23 cellular contexts compared by ENCODE assay signal in the genomic region with DNA sequence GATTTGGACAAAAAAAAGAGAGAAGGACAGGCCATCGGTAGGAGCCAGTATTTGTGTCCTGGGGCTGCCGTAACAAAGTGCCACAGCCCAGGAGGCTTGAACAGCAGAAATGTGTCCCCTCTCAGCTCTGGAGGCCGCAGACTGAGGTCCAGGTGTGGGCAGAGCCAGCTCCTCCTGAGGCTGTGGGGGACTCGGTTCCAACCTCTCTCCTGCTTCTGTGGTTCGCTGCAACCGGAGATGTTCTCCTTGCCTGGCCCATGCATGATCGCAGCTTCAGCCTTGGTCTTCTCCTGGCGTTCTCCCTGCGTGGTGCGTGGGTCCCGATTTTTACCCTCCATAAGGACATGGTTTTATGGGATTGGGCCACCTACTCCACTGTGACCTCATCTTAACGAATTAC.
"Had no signal": no experiment of that assay in that cellular context is flagged by ENCODE, and none has a peak within 500 bp of the region (broad histone marks: within the 10 kb centered on the region; RNA-seq: fewer than 3 reads in every experiment).

No MANE protein-coding gene starts in this region.

- H3K4me3 ChIP-seq: coronary artery, dorsolateral prefrontal cortex, esophagus muscularis mucosa, gastroesophageal sphincter, heart left ventricle, hepatocyte, left lung, lower lobe of right lung, mucosa of descending colon had no signal

- H3K36me3 ChIP-seq: esophagus muscularis mucosa, gastroesophageal sphincter, heart left ventricle, left lung, lower lobe of right lung had no signal

- FAIRE-seq: colon, endothelial cell of umbilical vein, frontal cortex had no signal

- H2AFZ ChIP-seq: hepatocyte had no signal

- H3K4me3 Mint-ChIP-seq: immature natural killer cell, mesothelial cell of epicardium had no signal

- H3K27ac Mint-ChIP-seq: immature natural killer cell, mesothelial cell of epicardium had no signal

- H3K36me3 Mint-ChIP-seq: immature natural killer cell, mesothelial cell of epicardium had no signal

- DNase-seq: dermis blood vessel endothelial cell; dorsolateral prefrontal cortex; effector CD4-positive, alpha-beta T cell; effector memory CD4-positive, alpha-beta T cell; foreskin keratinocyte; heart left ventricle; hypothalamus; immature natural killer cell; islet precursor cell; left cardiac atrium; left lung; left ventricle myocardium superior; lower lobe of right lung; mesenchymal stem cell; mucosa of descending colon had no signal

- H3K4me1 ChIP-seq: esophagus muscularis mucosa, foreskin keratinocyte, gastroesophageal sphincter, heart left ventricle, left lung, lower lobe of right lung had no signal

- ATAC-seq: foreskin keratinocyte, gastroesophageal sphincter, heart left ventricle, left cardiac atrium, left lung, left ventricle myocardium superior, mucosa of descending colon had no signal

- H3K4me1 Mint-ChIP-seq: immature natural killer cell, mesothelial cell of epicardium had no signal

- H3K4me2 ChIP-seq: hepatocyte had no signal

- H3K27me3 ChIP-seq: foreskin keratinocyte had no signal

- H3K9me3 ChIP-seq: esophagus muscularis mucosa, gastroesophageal sphincter, heart left ventricle, left lung, lower lobe of right lung, mucosa of descending colon had no signal

- H3K27ac ChIP-seq: coronary artery, dorsolateral prefrontal cortex, esophagus muscularis mucosa, foreskin keratinocyte, gastroesophageal sphincter, heart left ventricle, hepatocyte, left lung, lower lobe of right lung had no signal

- H3K79me2 ChIP-seq: hepatocyte had no signal
